ENCODE assay signal across 8 cellular contexts in genomic region chr12:2692156-2692555, GRCh38.
DNase-seq lines count a peak whose midpoint lies in the region; ATAC-seq, FAIRE-seq and TF ChIP-seq lines count a peak whose summit lies in the region.

No MANE protein-coding gene starts in this region.

- no peak for TF ChIP-seq CTCF in A673 (conservative IDR thresholded peaks at IDR 0.05; ENCODE audit: low read depth, low read length)

- H3K4me3 ChIP-seq in effector memory CD4-positive, alpha-beta T cell (ENCODE audit: insufficient read depth, low read depth, low read length, poor library complexity, severe bottlenecking) = peak overlapping the region; percentile 81
- H3K4me3 ChIP-seq in rectal smooth muscle tissue (ENCODE audit: low read length) (peak overlapping the region; percentile 64), A673 (ENCODE audit: low read depth, low read length, poor library complexity, severe bottlenecking) (no peak overlapping the region), MG63 (no peak overlapping the region)

- peak overlapping the region; percentile 43 for H3K27ac ChIP-seq in effector memory CD4-positive, alpha-beta T cell (ENCODE audit: insufficient read depth, low read length, poor library complexity, severe bottlenecking)
- no peak overlapping the region for H3K27ac ChIP-seq in rectal smooth muscle tissue (ENCODE audit: low read depth, low read length)
- no peak overlapping the region for H3K27ac ChIP-seq in A673 (ENCODE audit: low read depth, low read length, poor library complexity, severe bottlenecking)

- FAIRE-seq in GM19239 (lab: Jason Lieb, UNC) = peak; percentile 26

- H3K9ac ChIP-seq in rectal smooth muscle tissue (ENCODE audit: low read length) = no peak overlapping the region

- DNase-seq in GM19239 (ENCODE audit: insufficient read length, low spot score) (no peak), NCI-H69 (lab: John Stamatoyannopoulos, UW) (peak; percentile 57), A673 (ENCODE audit: low spot score) (no peak), nucleus accumbens (lab: John Stamatoyannopoulos, UW) (no peak), MG63 (no peak)
- no peak for DNase-seq in effector memory CD4-positive, alpha-beta T cell

- H3K4me1 ChIP-seq in effector memory CD4-positive, alpha-beta T cell (ENCODE audit: control insufficient read depth, insufficient read depth, low read length, poor library complexity, severe bottlenecking) = peaks cover 7% of the 10 kb centered on the region
- H3K4me1 ChIP-seq in rectal smooth muscle tissue (ENCODE audit: control insufficient read depth, insufficient read depth, low read length) = no peaks in the 10 kb centered on the region
- H3K4me1 ChIP-seq in A673 (ENCODE audit: insufficient read depth, low read length, poor library complexity, severe bottlenecking) = no peaks in the 10 kb centered on the region

- POLR2A ChIA-PET in A673 (lab: Charles Lee; ENCODE audit: low non-redundant PET) = no interaction called here

- peaks cover 3% of the 10 kb centered on the region for H3K27me3 ChIP-seq in effector memory CD4-positive, alpha-beta T cell (replicated peaks; ENCODE audit: control insufficient read depth, insufficient read depth, low read length, poor library complexity, severe bottlenecking)
- H3K27me3 ChIP-seq in rectal smooth muscle tissue (ENCODE audit: control insufficient read depth, insufficient read depth, low read length) = peaks cover 5% of the 10 kb centered on the region
- H3K27me3 ChIP-seq in A673 (replicated peaks; ENCODE audit: insufficient read depth, low read depth, low read length, poor library complexity) = peaks cover 16% of the 10 kb centered on the region
- 0 out of 2 replicates have a peak, but pooled peaks cover 3% of the 10 kb centered on the region for H3K27me3 ChIP-seq in MG63

- ATAC-seq in GM19395 (IDR thresholded peaks at IDR 0.05; ENCODE audit: unreplicated experiment) = no peak

- intact Hi-C loops in A673 (cut with micrococcal nuclease; ENCODE audit: unreplicated experiment) = no loop called here

- no peaks in the 10 kb centered on the region for H3K36me3 ChIP-seq in effector memory CD4-positive, alpha-beta T cell (ENCODE audit: control insufficient read depth, insufficient read depth, low read length)
- H3K36me3 ChIP-seq in rectal smooth muscle tissue (ENCODE audit: control insufficient read depth, insufficient read depth, low read length) (peaks cover 14% of the 10 kb centered on the region), A673 (ENCODE audit: insufficient read depth, low read length, poor library complexity, severe bottlenecking) (no peaks in the 10 kb centered on the region), MG63 (no peaks in the 10 kb centered on the region)

- CTCF ChIA-PET in A673 (lab: Charles Lee) = no interaction called here

- BruUV-seq in A673 (replicated peaks; lab: Mats Ljungman, UMichigan) = no TSS peak

- H3K9me3 ChIP-seq in effector memory CD4-positive, alpha-beta T cell (ENCODE audit: control insufficient read depth, low read length) = no peaks in the 10 kb centered on the region
- H3K9me3 ChIP-seq in A673 (ENCODE audit: low read depth, low read length, poor library complexity, severe bottlenecking) (no peaks in the 10 kb centered on the region), MG63 (no peaks in the 10 kb centered on the region)

Comparison
In these comparisons a context has a peak if more than half of its experiments do, and no peak if none do; other contexts are left out.
1. H3K4me3 ChIP-seq: peak in effector memory CD4-positive, alpha-beta T cell (single experiment) and rectal smooth muscle tissue (single experiment); none in A673 (single experiment) and MG63 (single experiment).